23 cellular contexts compared by ENCODE assay signal in the genomic region with DNA sequence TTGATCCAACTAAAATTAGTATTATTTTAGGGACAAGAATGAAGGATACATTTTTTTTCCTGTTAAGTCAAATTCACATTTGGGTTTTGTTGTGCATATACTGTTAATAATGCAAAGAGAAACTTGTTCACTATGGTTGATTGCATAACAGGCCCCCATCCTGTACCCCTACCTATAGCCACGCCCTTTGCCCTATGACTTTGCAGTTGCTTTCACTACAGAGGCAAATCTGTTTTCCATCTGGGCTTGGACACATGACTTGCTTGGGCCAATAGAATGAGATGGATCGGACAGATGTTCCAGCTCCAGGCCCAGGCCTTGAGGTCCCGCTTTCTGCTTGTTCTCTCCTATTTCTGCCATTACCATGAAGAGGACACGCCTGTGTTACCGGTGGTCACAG.
"Had no signal": no experiment of that assay in that cellular context is flagged by ENCODE, and none has a peak within 500 bp of the region (broad histone marks: within the 10 kb centered on the region; RNA-seq: fewer than 3 reads in every experiment).

No MANE protein-coding gene starts in this region.

- H3K27me3 ChIP-seq: breast epithelium, colonic mucosa, MG63, SJSA1 had no signal

- H3K4me3 ChIP-seq: breast epithelium, colonic mucosa, MG63, SJSA1 had no signal

- H3K9me3 ChIP-seq: breast epithelium, colonic mucosa, MG63, SJSA1 had no signal

- H3K36me3 ChIP-seq: breast epithelium, colonic mucosa, MG63, SJSA1 had no signal

- DNase-seq: activated CD4-positive, alpha-beta T cell treated with anti-CD3 and anti-CD28 coated beads for 48 hours; activated CD4-positive, alpha-beta T cell treated with anti-CD3 and anti-CD28 coated beads, Interleukin-2, amount 50 U/mL, for 48 hours; activated CD8-positive, alpha-beta memory T cell treated with anti-CD3 and anti-CD28 coated beads, Interleukin-2, amount 10 ng/mL, durations not matched to agents 7 days and 5 days; activated effector memory CD4-positive, alpha-beta T cell treated with Interleukin-2 at 50 U/mL for 16 hours; activated naive CD4-positive, alpha-beta T cell; activated T-cell treated with anti-CD3 and anti-CD28 coated beads, Interleukin-2, amount 50 U/mL, for 24 hours; aorta; caudate nucleus; colonic mucosa; MG63; NCI-H1092 treated with DMSO at 0.1 percent for 48 hours; NCI-H1417 treated with DMSO at 0.1 percent for 48 hours; NCI-H1694; NCI-H2029; NCI-H2107; NCI-H2171 treated with DMSO at 0.1 percent for 48 hours; NCI-H226; NCI-H526; NCI-H774; RPMI8226; SW 1271 had no signal

- H3K4me1 ChIP-seq: breast epithelium, colonic mucosa, SJSA1 had no signal

- H3K27ac ChIP-seq: breast epithelium, colonic mucosa, SJSA1 had no signal
